ENCODE assay signal across 8 cellular contexts in genomic region chr16:4529085-4530060, GRCh38. TPM values are rescaled to one million over a fixed set of nuclear protein-coding genes. Genes with fewer than 3 reads are reported as not detected.
DNase-seq lines count a peak whose midpoint lies in the region; ATAC-seq, FAIRE-seq and TF ChIP-seq lines count a peak whose summit lies in the region.

No MANE protein-coding gene starts in this region.

- H3K4me1 Mint-ChIP-seq in chondrocyte (ENCODE audit: low read depth) = peaks cover 15% of the 10 kb centered on the region
- H3K4me1 Mint-ChIP-seq in neural crest cell = peaks cover 6% of the 10 kb centered on the region

- DNase-seq in GM10266 (ENCODE audit: extremely low spot score) (peak; percentile 45), LHCN-M2 (ENCODE audit: low read depth) (peak; percentile 81), chondrocyte (ENCODE audit: low spot score) (no peak), neural crest cell (ENCODE audit: low read depth, low spot score) (no peak), left lobe of liver (ENCODE audit: low spot score) (no peak), NCI-H526 (lab: John Stamatoyannopoulos, UW) (no peak), HTR-8/SVneo (ENCODE audit: insufficient read length, low spot score) (no peak)
- no peak for DNase-seq in activated CD4-positive, CD25-positive, alpha-beta regulatory T cell treated with anti-CD3 and anti-CD28 coated beads, Interleukin-2, amount 50 U/mL, for 72 hours

- ATAC-seq in left lobe of liver = no peak

- H3K36me3 Mint-ChIP-seq in chondrocyte (ENCODE audit: low read depth) (peaks cover 11% of the 10 kb centered on the region), neural crest cell (ENCODE audit: low read depth) (peaks cover 11% of the 10 kb centered on the region)

- H3K9me3 Mint-ChIP-seq in chondrocyte (ENCODE audit: low read depth) = no peaks in the 10 kb centered on the region
- H3K9me3 Mint-ChIP-seq in neural crest cell = no peaks in the 10 kb centered on the region

- TF ChIP-seq CTCF in GM10266 (IDR thresholded peaks at IDR 0.05; ENCODE audit: control insufficient read depth, insufficient read depth, low read depth, missing control alignments) (no peak), chondrocyte (IDR thresholded peaks at IDR 0.05) (no peak), neural crest cell (conservative IDR thresholded peaks at IDR 0.05) (no peak)

- FAIRE-seq in HTR-8/SVneo (lab: Jason Lieb, UNC) = no peak

- H3K27me3 Mint-ChIP-seq in chondrocyte (ENCODE audit: low read depth) = no peaks in the 10 kb centered on the region
- H3K27me3 Mint-ChIP-seq in neural crest cell (ENCODE audit: low read depth) = no peaks in the 10 kb centered on the region

- H3K27ac Mint-ChIP-seq in chondrocyte (ENCODE audit: unreplicated experiment) = peak overlapping the region; percentile 23
- H3K27ac Mint-ChIP-seq in neural crest cell (ENCODE audit: unreplicated experiment) = no peak overlapping the region

- H3K4me3 Mint-ChIP-seq in chondrocyte (ENCODE audit: unreplicated experiment) (no peak overlapping the region), neural crest cell (peak overlapping the region; percentile 24)

RNA-seq across cellular contexts. Expression of gene CDIP1, which starts 9.2 kb away (rescaled TPM):
- total RNA-seq in LHCN-M2 (2014; rRNA removed) (19.5 and 24.9 TPM in 2 replicates), chondrocyte (23.9 to 36.8 TPM (median 36.4 TPM) in 3 replicates), neural crest cell (31.7 and 32.2 TPM in 2 replicates), left lobe of liver (17.5 TPM)
- 46.1 TPM for polyA plus RNA-seq in LHCN-M2 (2012)

RNA-seq across cellular contexts. Expression of gene C16orf96, which starts 26.8 kb away (rescaled TPM):
- total RNA-seq in LHCN-M2 (2014; rRNA removed) (0.06 TPM in 1 of 2 replicates, not detected in the other), chondrocyte (0.12 to 0.23 TPM in 2 of 3 replicates, not detected in the other), neural crest cell (0.30 and 0.32 TPM in 2 replicates), left lobe of liver (0.38 TPM)
- polyA plus RNA-seq in LHCN-M2 (2012) = 0.04 TPM

RNA-seq across cellular contexts. Expression of gene HMOX2, which starts 53.2 kb away (rescaled TPM):
- total RNA-seq in LHCN-M2 (2014; rRNA removed) (48.6 and 49.9 TPM in 2 replicates), chondrocyte (45.9 to 69.4 TPM (median 46.4 TPM) in 3 replicates), neural crest cell (38.1 and 39.6 TPM in 2 replicates), left lobe of liver (44.9 TPM)
- polyA plus RNA-seq in LHCN-M2 (2012) = 65.6 TPM

RNA-seq across cellular contexts. Expression of gene NMRAL1, which starts 54.9 kb away (rescaled TPM):
- total RNA-seq in LHCN-M2 (2014; rRNA removed) (27.6 and 40.7 TPM in 2 replicates), chondrocyte (41.0 to 56.3 TPM (median 44.0 TPM) in 3 replicates), neural crest cell (40.5 and 45.0 TPM in 2 replicates), left lobe of liver (38.3 TPM)
- 30.0 TPM for polyA plus RNA-seq in LHCN-M2 (2012)

Comparison
In these comparisons a context has a peak if more than half of its experiments do, and no peak if none do; other contexts are left out.
1. DNase-seq: peak in GM10266 (single experiment) and LHCN-M2 (single experiment); none in chondrocyte (single experiment), neural crest cell (single experiment), left lobe of liver (single experiment), NCI-H526 (0 of 2), HTR-8/SVneo (single experiment) and activated CD4-positive, CD25-positive, alpha-beta regulatory T cell treated with anti-CD3 and anti-CD28 coated beads, Interleukin-2, amount 50 U/mL, for 72 hours (single experiment).